In the genomic region with DNA sequence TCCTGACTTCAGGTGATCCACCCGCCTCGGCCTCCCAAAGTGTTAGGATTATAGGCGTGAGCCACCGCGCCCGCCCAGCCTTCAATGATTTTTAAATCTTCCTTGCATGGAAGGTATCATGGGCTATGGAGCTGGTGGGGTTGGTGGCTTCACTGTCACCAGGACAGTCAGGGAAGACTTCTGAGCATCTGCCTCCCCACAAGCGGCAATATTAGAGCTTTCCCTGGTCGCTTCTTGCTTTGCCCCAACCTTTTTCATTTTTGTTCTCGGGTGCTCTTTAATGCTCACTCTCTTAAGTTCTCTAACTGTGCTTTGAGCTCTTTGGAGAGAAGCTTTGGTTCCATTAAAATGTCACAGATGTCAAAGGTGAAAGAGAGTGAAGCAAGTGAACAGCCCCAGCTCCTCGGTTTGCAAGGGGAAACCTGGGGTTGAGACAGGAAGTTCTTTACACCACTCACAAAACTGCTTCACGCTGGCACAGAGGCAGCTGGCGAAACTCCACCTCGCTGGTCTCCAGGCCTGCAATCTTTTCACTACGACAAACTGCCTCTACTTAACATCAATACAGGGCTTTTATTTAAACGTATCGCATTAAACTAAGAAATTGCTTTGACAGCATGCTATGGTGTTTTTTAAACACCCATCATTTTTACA, we compare ENCODE assay signal across 8 cellular contexts.
A peak's percentile ranks its signal among the peaks of the same experiment; 100 is the strongest.
DNase-seq lines count a peak whose midpoint lies in the region; ATAC-seq and TF ChIP-seq lines count a peak whose summit lies in the region.

No MANE protein-coding gene starts in this region.

- H3K4me1 ChIP-seq in BLaER1 treated with 17β-estradiol and CSF1 and Interleukin-3, amounts not matched to agents 10 nM and 100 nM: peaks cover 0 to 14% (median 11%) of the 10 kb centered on the region in 10 experiments; a peak in 15 of 20 replicates
- no peaks in the 10 kb centered on the region for H3K4me1 ChIP-seq in tibial artery

- peak overlapping the region in 1 of 11 experiments; percentile 2; a peak in 1 of 22 replicates for H3K9ac ChIP-seq in BLaER1 treated with 17β-estradiol and CSF1 and Interleukin-3, amounts not matched to agents 10 nM and 100 nM

- DNase-seq in activated T-cell treated with anti-CD3 and anti-CD28 coated beads, Interleukin-2, amount 50 U/mL, for 24 hours: no peak
- DNase-seq in NCI-H446 treated with DMSO at 0.1 percent for 48 hours (lab: John Stamatoyannopoulos, UW) (no peak), germinal center (ENCODE audit: low spot score) (no peak), tibial artery (no peak)

- H3K4me1 Mint-ChIP-seq in activated T-cell treated with anti-CD3 and anti-CD28 coated beads, Interleukin-2, amount 50 U/mL, for 24 hours (ENCODE audit: low read depth): peaks cover 9% of the 10 kb centered on the region
- no peaks in the 10 kb centered on the region for H3K4me1 Mint-ChIP-seq in activated T-helper 17 cell treated with anti-CD3 and anti-CD28 coated beads, Interleukin-2, amount 50 U/mL, for 72 hours

- H3K9me3 ChIP-seq in BLaER1 treated with 17β-estradiol and CSF1 and Interleukin-3, amounts not matched to agents 10 nM and 100 nM (replicated peaks in 1 of 11): no peaks in the 10 kb centered on the region
- no peaks in the 10 kb centered on the region for H3K9me3 ChIP-seq in tibial artery

- H3K4me3 Mint-ChIP-seq in activated T-cell treated with anti-CD3 and anti-CD28 coated beads, Interleukin-2, amount 50 U/mL, for 24 hours: no peak overlapping the region
- H3K4me3 Mint-ChIP-seq in activated T-helper 17 cell treated with anti-CD3 and anti-CD28 coated beads, Interleukin-2, amount 50 U/mL, for 72 hours: no peak overlapping the region

- TF ChIP-seq CTCF in tibial artery (IDR thresholded peaks at IDR 0.05): no peak

- H3K9me3 Mint-ChIP-seq in activated T-cell treated with anti-CD3 and anti-CD28 coated beads, Interleukin-2, amount 50 U/mL, for 24 hours: no peaks in the 10 kb centered on the region
- no peaks in the 10 kb centered on the region for H3K9me3 Mint-ChIP-seq in activated T-helper 17 cell treated with anti-CD3 and anti-CD28 coated beads, Interleukin-2, amount 50 U/mL, for 72 hours

- H3K4me2 ChIP-seq in BLaER1 treated with 17β-estradiol and CSF1 and Interleukin-3, amounts not matched to agents 10 nM and 100 nM: peak overlapping the region in 9 of 11 experiments; percentile 4 to 60 (median 34); a peak in 14 of 22 replicates

- H4K20me1 ChIP-seq in BLaER1 treated with 17β-estradiol and CSF1 and Interleukin-3, amounts not matched to agents 10 nM and 100 nM: no peaks in the 10 kb centered on the region

- H3K27me3 ChIP-seq in BLaER1 treated with 17β-estradiol and CSF1 and Interleukin-3, amounts not matched to agents 10 nM and 100 nM: no peaks in the 10 kb centered on the region
- no peaks in the 10 kb centered on the region for H3K27me3 ChIP-seq in tibial artery

- no peaks in the 10 kb centered on the region for H3K36me3 Mint-ChIP-seq in activated T-cell treated with anti-CD3 and anti-CD28 coated beads, Interleukin-2, amount 50 U/mL, for 24 hours (ENCODE audit: low read depth)
- H3K36me3 Mint-ChIP-seq in activated T-helper 17 cell treated with anti-CD3 and anti-CD28 coated beads, Interleukin-2, amount 50 U/mL, for 72 hours (ENCODE audit: low read depth): no peaks in the 10 kb centered on the region

- no peaks in the 10 kb centered on the region for H3K27me3 Mint-ChIP-seq in activated T-cell treated with anti-CD3 and anti-CD28 coated beads, Interleukin-2, amount 50 U/mL, for 24 hours
- H3K27me3 Mint-ChIP-seq in activated T-helper 17 cell treated with anti-CD3 and anti-CD28 coated beads, Interleukin-2, amount 50 U/mL, for 72 hours: no peaks in the 10 kb centered on the region

- intact Hi-C loops in tibial artery (cut with DNase I; ENCODE audit: low total_unique reads): no loop called here

- H3K4me3 ChIP-seq in BLaER1 treated with 17β-estradiol and CSF1 and Interleukin-3, amounts not matched to agents 10 nM and 100 nM: no peak overlapping the region
- H3K4me3 ChIP-seq in tibial artery: no peak overlapping the region

- peak; percentile 95 for ATAC-seq in GM18907 (IDR thresholded peaks at IDR 0.05; ENCODE audit: unreplicated experiment)
- peak; percentile 83 for ATAC-seq in HG03196 (IDR thresholded peaks at IDR 0.05; ENCODE audit: unreplicated experiment)
- no peak for ATAC-seq in activated T-helper 17 cell treated with anti-CD3 and anti-CD28 coated beads, Interleukin-2, amount 50 U/mL, for 72 hours (replicated peaks)

- H3K36me3 ChIP-seq in BLaER1 treated with 17β-estradiol and CSF1 and Interleukin-3, amounts not matched to agents 10 nM and 100 nM: no peaks in the 10 kb centered on the region
- peaks cover 29 to 77% (median 64%) of the 10 kb centered on the region in 3 donors for H3K36me3 ChIP-seq in tibial artery

- peak overlapping the region in 5 of 11 experiments; percentile 18 to 48 (median 31); a peak in 4 of 22 replicates for H3K27ac ChIP-seq in BLaER1 treated with 17β-estradiol and CSF1 and Interleukin-3, amounts not matched to agents 10 nM and 100 nM
- no peak overlapping the region for H3K27ac ChIP-seq in tibial artery

- peak overlapping the region; percentile 14 for H3K27ac Mint-ChIP-seq in activated T-cell treated with anti-CD3 and anti-CD28 coated beads, Interleukin-2, amount 50 U/mL, for 24 hours
- no peak overlapping the region for H3K27ac Mint-ChIP-seq in activated T-helper 17 cell treated with anti-CD3 and anti-CD28 coated beads, Interleukin-2, amount 50 U/mL, for 72 hours
